In the genomic region with DNA sequence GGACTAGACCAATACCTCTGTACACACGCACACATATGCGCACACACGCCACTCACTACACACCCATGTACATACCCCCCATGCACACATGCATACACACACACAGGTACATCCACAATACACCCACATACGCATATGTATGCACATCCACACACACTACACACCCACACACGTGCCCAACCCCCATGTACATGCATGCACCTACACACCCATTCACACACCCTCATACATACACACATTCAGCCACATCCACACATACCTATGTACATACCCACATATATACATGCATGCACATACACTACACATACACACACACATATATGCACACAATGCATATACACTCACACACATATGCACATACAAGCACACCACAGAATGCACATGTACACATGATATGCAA, we compare ENCODE assay signal across 21 cellular contexts.
"Had no signal": no experiment of that assay in that cellular context is flagged by ENCODE, and none has a peak within 500 bp of the region (broad histone marks: within the 10 kb centered on the region; RNA-seq: fewer than 3 reads in every experiment).

No MANE protein-coding gene starts in this region.

- H3K36me3 ChIP-seq: esophagus squamous epithelium, left lung, lower lobe of right lung, neutrophil, right lobe of liver, vagina had no signal

- DNase-seq: activated CD4-positive, alpha-beta T cell treated with anti-CD3 and anti-CD28 coated beads, Interleukin-2, amount 50 U/mL, for 1 hour; activated CD4-positive, CD25-positive, alpha-beta regulatory T cell treated with anti-CD3 and anti-CD28 coated beads, Interleukin-2, amount 50 U/mL, for 72 hours; activated effector memory CD4-positive, alpha-beta T cell treated with anti-CD3 and anti-CD28 coated beads, Interleukin-2, amount 50 U/mL, for 16 hours; activated naive CD4-positive, alpha-beta T cell treated with anti-CD3 and anti-CD28 coated beads for 36 hours; activated T-cell treated with anti-CD3 and anti-CD28 coated beads for 4 hours; activated T-cell treated with anti-CD3 and anti-CD28 coated beads, Interleukin-2, amount 50 U/mL, for 72 hours; amygdala; central memory CD4-positive, alpha-beta T cell; esophagus squamous epithelium; foreskin melanocyte; kidney glomerular epithelial cell; left lung; lower lobe of right lung; mesendoderm; stimulated activated CD4-positive, alpha-beta T cell treated with anti-CD3 and anti-CD28 coated beads, Interleukin-4, amount 100 ng/mL, for 1 hour; stimulated activated naive CD8-positive, alpha-beta T cell treated with anti-CD3 and anti-CD28 coated beads, Interleukin-15, Interleukin-2, amounts not matched to agents 100 U/mL and 50 U/mL, for 24 hours; T-helper 2 cell; testis had no signal

- H3K4me3 ChIP-seq: esophagus squamous epithelium, left lung, lower lobe of right lung, right lobe of liver, testis, vagina had no signal

- H3K27ac ChIP-seq: esophagus squamous epithelium, left lung, lower lobe of right lung, right lobe of liver, testis had no signal

- H3K27me3 ChIP-seq: esophagus squamous epithelium, left lung, neutrophil, right lobe of liver, testis, vagina had no signal

- H3K9me3 ChIP-seq: esophagus squamous epithelium, left lung, lower lobe of right lung, neutrophil, right lobe of liver, testis, vagina had no signal
